1 cellular context compared by ENCODE assay signal in genomic region chr18:58544179-58544578, GRCh38.
A peak's percentile ranks its signal among the peaks of the same experiment; 100 is the strongest.
TF ChIP-seq lines count a peak whose summit lies in the region.

No MANE protein-coding gene starts in this region.

TF ChIP-seq in HCT116, 20 proteins besides CTCF, POLR2A, EP300 and RAD21 (continued from another document):
- TF ChIP-seq SIN3A (IDR thresholded peaks at IDR 0.05; ENCODE audit: low read depth) (no peak), TCF7L2 (IDR thresholded peaks at IDR 0.05; ENCODE audit: borderline replicate concordance, extremely low read depth, insufficient read depth, insufficient read length) (peak; percentile 69), POLR2AphosphoS5 (IDR thresholded peaks at IDR 0.05; ENCODE audit: low read depth, low read length) (no peak), EZH2phosphoT487 (IDR thresholded peaks at IDR 0.05; ENCODE audit: borderline replicate concordance) (no peak)
- TF ChIP-seq, protein P1, sequence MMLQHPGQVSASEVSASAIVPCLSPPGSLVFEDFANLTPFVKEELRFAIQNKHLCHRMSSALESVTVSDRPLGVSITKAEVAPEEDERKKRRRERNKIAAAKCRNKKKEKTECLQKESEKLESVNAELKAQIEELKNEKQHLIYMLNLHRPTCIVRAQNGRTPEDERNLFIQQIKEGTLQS (IDR thresholded peaks at IDR 0.05): no peak
